1 cellular context compared by ENCODE assay signal in genomic region chr2:113891265-113891959, GRCh38.
TF ChIP-seq lines count a peak whose summit lies in the region.

No MANE protein-coding gene starts in this region.

TF ChIP-seq in K562, 482 proteins besides CTCF, POLR2A, EP300 and RAD21 (continued from another document):
- TF ChIP-seq ZNF318 (IDR thresholded peaks at IDR 0.05; ENCODE audit: borderline replicate concordance in 1 of 2, low read depth in 1 of 2) (0 out of 4 replicates have a peak, but pooled peaks of 1 of the 2 experiments have one; percentile 25), TAF7 (tag; IDR thresholded peaks at IDR 0.05) (0 out of 2 replicates have a peak, but pooled peaks have one; percentile 23), MLLT1 (IDR thresholded peaks at IDR 0.05) (peak; percentile 11 to 47; a peak in 3 of 4 replicates), CHD1 (IDR thresholded peaks at IDR 0.05; ENCODE audit: low read length) (peak; percentile 8), ZNF280B (CRISPR knock-in tag; IDR thresholded peaks at IDR 0.05) (no peak)
